Comparison of ENCODE assay signal across 16 cellular contexts in genomic region chr11:1916132-1916985, GRCh38. TPM values are rescaled to one million over a fixed set of nuclear protein-coding genes. Genes with fewer than 3 reads are reported as not detected.
A peak's percentile ranks its signal among the peaks of the same experiment; 100 is the strongest.
DNase-seq lines count a peak whose midpoint lies in the region; ATAC-seq and TF ChIP-seq lines count a peak whose summit lies in the region.
"Had no signal": no experiment of that assay in that cellular context is flagged by ENCODE, and none has a peak within 500 bp of the region (broad histone marks: within the 10 kb centered on the region; RNA-seq: fewer than 3 reads in every experiment).

No MANE protein-coding gene starts in this region.

- H3K4me3 ChIP-seq in left ventricle myocardium inferior (peak overlapping the region; percentile 57), upper lobe of right lung (no peak overlapping the region)
- H3K4me3 ChIP-seq: BLaER1 treated with 17β-estradiol and CSF1 and Interleukin-3, amounts not matched to agents 10 nM and 100 nM; SJSA1 had no signal

- intact Hi-C loops in left ventricle myocardium inferior (cut with micrococcal nuclease) (loop anchor here (1.0 kb wide), 1 partner anchor 23 kb away; no protein-coding TSS in a partner anchor), upper lobe of right lung (cut with DNase I) (loop anchor here (1.0 kb wide), 1 partner anchor 23 kb away; no protein-coding TSS in a partner anchor)

- ATAC-seq in HG03378 (IDR thresholded peaks at IDR 0.05; ENCODE audit: unreplicated experiment) (peak; percentile 48), upper lobe of right lung (no peak), GM19452 (IDR thresholded peaks at IDR 0.05; ENCODE audit: unreplicated experiment) (no peak)

- peak; percentile 22 for DNase-seq in stimulated activated CD4-positive, alpha-beta T cell treated with anti-CD3 and anti-CD28 coated beads, Interleukin-15, amount 100 ng/mL, for 24 hours
- DNase-seq in stimulated activated CD4-positive, alpha-beta T cell treated with anti-CD3 and anti-CD28 coated beads, Interleukin-4, amount 100 ng/mL, for 24 hours = no peak
- no peak for DNase-seq in left ventricle myocardium inferior
- peak; percentile 57 for DNase-seq in upper lobe of right lung
- no peak for DNase-seq in D341Med (ENCODE audit: low spot score)
- DNase-seq in GM19240 (ENCODE audit: insufficient read length, low spot score) = no peak
- DNase-seq: activated CD4-positive, alpha-beta T cell treated with anti-CD3 and anti-CD28 coated beads for 1 hour; amniotic stem cell; MV-4-11; nucleus accumbens had no signal

- TF ChIP-seq CTCF in left ventricle myocardium inferior (IDR thresholded peaks at IDR 0.05; ENCODE audit: borderline replicate concordance) = no peak
- no peak for TF ChIP-seq CTCF in upper lobe of right lung (IDR thresholded peaks at IDR 0.05)

- H3K36me3 ChIP-seq in left ventricle myocardium inferior (no peaks in the 10 kb centered on the region), upper lobe of right lung (no peaks in the 10 kb centered on the region)
- H3K36me3 ChIP-seq: BLaER1 treated with 17β-estradiol and CSF1 and Interleukin-3, amounts not matched to agents 10 nM and 100 nM; SJSA1 had no signal

- H3K27ac ChIP-seq in left ventricle myocardium inferior (replicated peaks) (peak overlapping the region; percentile 92), upper lobe of right lung (no peak overlapping the region)
- H3K27ac ChIP-seq: BLaER1 treated with 17β-estradiol and CSF1 and Interleukin-3, amounts not matched to agents 10 nM and 100 nM; SJSA1 had no signal

- peaks cover 61% of the 10 kb centered on the region for H3K4me1 ChIP-seq in left ventricle myocardium inferior
- no peaks in the 10 kb centered on the region for H3K4me1 ChIP-seq in upper lobe of right lung

- H3K27me3 ChIP-seq in left ventricle myocardium inferior (ENCODE audit: low read depth) (no peaks in the 10 kb centered on the region), upper lobe of right lung (no peaks in the 10 kb centered on the region)
- H3K27me3 ChIP-seq: BLaER1 treated with 17β-estradiol and CSF1 and Interleukin-3, amounts not matched to agents 10 nM and 100 nM; SJSA1 had no signal

- H3K9me3 ChIP-seq in left ventricle myocardium inferior (replicated peaks) (no peaks in the 10 kb centered on the region), upper lobe of right lung (no peaks in the 10 kb centered on the region)
- H3K9me3 ChIP-seq: BLaER1 treated with 17β-estradiol and CSF1 and Interleukin-3, amounts not matched to agents 10 nM and 100 nM; SJSA1 had no signal

RNA-seq across cellular contexts. Expression of gene TNNT3, which starts 3.1 kb away (rescaled TPM):
- total RNA-seq in left ventricle myocardium inferior (30.7 TPM), upper lobe of right lung (0.43 TPM)
- total RNA-seq: frontal cortex had no signal

RNA-seq across cellular contexts. Expression of gene PRR33, which starts 24.7 kb away (rescaled TPM):
- total RNA-seq in left ventricle myocardium inferior (2.4 TPM), upper lobe of right lung (not detected)
- total RNA-seq: frontal cortex, left colon, SJSA1 had no signal

RNA-seq across cellular contexts. Expression of gene MRPL23, which starts 30.8 kb away (rescaled TPM):
- total RNA-seq in left ventricle myocardium inferior (93.6 TPM), upper lobe of right lung (58.6 TPM)

Comparison
In these comparisons a context has a peak if more than half of its experiments do, and no peak if none do; other contexts are left out.
1. DNase-seq: peak in stimulated activated CD4-positive, alpha-beta T cell treated with anti-CD3 and anti-CD28 coated beads, Interleukin-15, amount 100 ng/mL, for 24 hours (single experiment) and upper lobe of right lung (single experiment); none in stimulated activated CD4-positive, alpha-beta T cell treated with anti-CD3 and anti-CD28 coated beads, Interleukin-4, amount 100 ng/mL, for 24 hours (single experiment), left ventricle myocardium inferior (single experiment), D341Med (single experiment) and GM19240 (single experiment).
2. RNA of gene TNNT3, which starts 3.1 kb away (total RNA-seq): 30.7 TPM in left ventricle myocardium inferior (single experiment); 0.43 TPM in upper lobe of right lung (single experiment); every median in the first group is over 10 times any median in the second.